In genomic region chr17:73357318-73357717, GRCh38 we compare ENCODE assay signal across 19 cellular contexts.
"Had no signal": no experiment of that assay in that cellular context is flagged by ENCODE, and none has a peak within 500 bp of the region (broad histone marks: within the 10 kb centered on the region; RNA-seq: fewer than 3 reads in every experiment).

No MANE protein-coding gene starts in this region.

- H3K9me3 ChIP-seq: gastrocnemius medialis, prostate gland, suprapubic skin, upper lobe of left lung had no signal

- H3K27me3 ChIP-seq: gastrocnemius medialis, hepatocyte, suprapubic skin, upper lobe of left lung had no signal

- H3K4me3 ChIP-seq: coronary artery, gastrocnemius medialis, hepatocyte, prostate gland, suprapubic skin, upper lobe of left lung had no signal

- H3K36me3 ChIP-seq: gastrocnemius medialis, prostate gland, suprapubic skin, upper lobe of left lung had no signal

- ATAC-seq: activated CD8-positive, alpha-beta memory T cell treated with anti-CD3 and anti-CD28 coated beads, Interleukin-2, amount 10 ng/mL, durations not matched to agents 7 days and 5 days; activated T-cell treated with anti-CD3 and anti-CD28 coated beads, Interleukin-2, amount 50 U/mL, for 4 hours; gastrocnemius medialis; naive thymus-derived CD8-positive, alpha-beta T cell had no signal

- H3K27ac ChIP-seq: coronary artery, hepatocyte, suprapubic skin, upper lobe of left lung had no signal

- DNase-seq: activated CD4-positive, alpha-beta T cell treated with anti-CD3 and anti-CD28 coated beads for 1 hour; activated CD4-positive, alpha-beta T cell treated with anti-CD3 and anti-CD28 coated beads, Interleukin-2, amount 50 U/mL, for 48 hours; activated CD8-positive, alpha-beta memory T cell treated with anti-CD3 and anti-CD28 coated beads, Interleukin-2, amount 10 ng/mL, durations not matched to agents 7 days and 5 days; activated gamma-delta T cell treated with Interleukin-2 at 50 U/mL for 16 hours; activated naive CD8-positive, alpha-beta T cell treated with anti-CD3 and anti-CD28 coated beads, Interleukin-2, amount 10 ng/mL, durations not matched to agents 7 days and 5 days; activated T-cell treated with anti-CD3 and anti-CD28 coated beads, Interleukin-2, amount 50 U/mL, for 4 hours; effector CD4-positive, alpha-beta T cell; gastrocnemius medialis; kidney glomerular epithelial cell; naive thymus-derived CD8-positive, alpha-beta T cell; occipital lobe; stimulated activated CD4-positive, alpha-beta T cell treated with anti-CD3 and anti-CD28 coated beads, Interleukin-12 subunit alpha, Interleukin-12 subunit beta, amount 100 ng/mL, for 4 hours; stimulated activated naive CD4-positive, alpha-beta T cell treated with Interleukin-2 at 50 U/mL for 16 hours; T-helper 9 cell; upper lobe of left lung had no signal
